22 cellular contexts compared by ENCODE assay signal in the genomic region with DNA sequence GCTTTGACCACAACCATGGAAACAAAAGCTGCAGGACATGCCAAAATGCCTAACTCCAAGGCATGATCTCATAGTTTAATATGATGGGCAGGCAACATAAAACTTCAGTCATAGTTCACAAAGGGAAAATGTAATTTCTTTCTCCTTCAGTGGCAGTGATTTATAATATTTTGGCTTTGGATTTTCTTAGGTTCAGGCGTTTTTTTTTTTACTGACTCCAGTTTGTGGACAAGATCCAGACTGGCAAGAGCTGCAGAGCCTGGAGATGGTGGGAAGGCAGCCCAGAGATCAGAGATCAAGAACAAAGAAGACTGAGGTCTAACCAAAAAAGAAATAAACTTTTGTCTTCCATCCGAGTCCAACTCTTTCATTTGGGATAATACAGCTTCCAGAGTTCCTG.
A peak's percentile ranks its signal among the peaks of the same experiment; 100 is the strongest.
DNase-seq lines count a peak whose midpoint lies in the region; ATAC-seq, FAIRE-seq and TF ChIP-seq lines count a peak whose summit lies in the region.
"Had no signal": no experiment of that assay in that cellular context is flagged by ENCODE, and none has a peak within 500 bp of the region (broad histone marks: within the 10 kb centered on the region; RNA-seq: fewer than 3 reads in every experiment).

No MANE protein-coding gene starts in this region.

- no peaks in the 10 kb centered on the region for H3K79me2 ChIP-seq in osteoblast (ENCODE audit: insufficient read depth, low read length)

- DNase-seq in Right ventricle myocardium inferior (ENCODE audit: missing footprints) (no peak), right atrium auricular region (ENCODE audit: low spot score) (no peak), fibroblast of pulmonary artery (ENCODE audit: low read depth) (peak; percentile 2), osteoblast (ENCODE audit: insufficient read length, low spot score, missing footprints) (no peak), GM19239 (ENCODE audit: insufficient read length, low spot score) (no peak), NCI-H526 treated with DMSO at 0.1 percent for 48 hours (lab: John Stamatoyannopoulos, UW) (no peak), NCI-H187 (lab: John Stamatoyannopoulos, UW) (no peak)
- DNase-seq in activated CD8-positive, alpha-beta memory T cell treated with anti-CD3 and anti-CD28 coated beads, Interleukin-2, amount 50 U/mL, for 48 hours, result no peak
- DNase-seq: activated B cell treated with CpG ODN at 0.5 μM for 24 hours; activated CD8-positive, alpha-beta memory T cell treated with anti-CD3 and anti-CD28 coated beads, Interleukin-2, amount 10 ng/mL, durations not matched to agents 7 days and 5 days; activated T-cell treated with anti-CD3 and anti-CD28 coated beads, Interleukin-2, amount 50 U/mL, for 48 hours; COR-L47; esophagus squamous epithelium; IMR-90; mesendoderm; upper lobe of left lung had no signal

- H3K27me3 ChIP-seq in right atrium auricular region (no peaks in the 10 kb centered on the region), osteoblast (ENCODE audit: insufficient read depth, low read length) (no peaks in the 10 kb centered on the region)
- H3K27me3 ChIP-seq: esophagus squamous epithelium, upper lobe of left lung had no signal

- no peak overlapping the region for H2AFZ ChIP-seq in osteoblast (ENCODE audit: low read length)
- H2AFZ ChIP-seq: GM23338 had no signal

- H3K4me1 ChIP-seq in right atrium auricular region (no peaks in the 10 kb centered on the region), osteoblast (ENCODE audit: insufficient read depth, low read length) (peaks cover 10% of the 10 kb centered on the region)
- H3K4me1 ChIP-seq: upper lobe of left lung had no signal

- H4K20me1 ChIP-seq in osteoblast (ENCODE audit: insufficient read depth, low read length), result no peaks in the 10 kb centered on the region

- intact Hi-C loops in Right ventricle myocardium inferior (cut with DNase I), result no loop called here

- FAIRE-seq in GM19239 (lab: Jason Lieb, UNC), result no peak

- no peak for TF ChIP-seq CTCF in right atrium auricular region (IDR thresholded peaks at IDR 0.05)
- TF ChIP-seq CTCF in fibroblast of pulmonary artery (IDR thresholded peaks at IDR 0.05; ENCODE audit: low read length, missing control alignments), result no peak
- TF ChIP-seq CTCF in osteoblast (IDR thresholded peaks at IDR 0.05; ENCODE audit: extremely low read depth, low read depth, low read length), result no peak

- H3K4me3 ChIP-seq in right atrium auricular region, result no peak overlapping the region
- H3K4me3 ChIP-seq in fibroblast of pulmonary artery (replicated peaks; ENCODE audit: low read depth, low read length), result no peak overlapping the region
- H3K4me3 ChIP-seq in osteoblast (ENCODE audit: insufficient read depth, low read length), result no peak overlapping the region
- H3K4me3 ChIP-seq: esophagus squamous epithelium, GM23338, upper lobe of left lung had no signal

- H3K4me2 ChIP-seq in osteoblast (ENCODE audit: insufficient read depth, low read length), result peak overlapping the region; percentile 12
- H3K4me2 ChIP-seq: GM23338 had no signal

- ATAC-seq in Right ventricle myocardium inferior, result peak; percentile 31
- ATAC-seq: activated CD8-positive, alpha-beta memory T cell treated with anti-CD3 and anti-CD28 coated beads, Interleukin-2, amount 10 ng/mL, durations not matched to agents 7 days and 5 days; GM23338; left lobe of liver; stimulated activated effector memory CD8-positive, alpha-beta T cell treated with anti-CD3 and anti-CD28 coated beads, Interleukin-12 subunit alpha, Interleukin-12 subunit beta, amount 100 ng/mL, for 72 hours had no signal

- H3K36me3 ChIP-seq in right atrium auricular region, result no peaks in the 10 kb centered on the region
- H3K36me3 ChIP-seq in osteoblast (ENCODE audit: insufficient read depth, low read length), result no peaks in the 10 kb centered on the region
- H3K36me3 ChIP-seq: esophagus squamous epithelium, upper lobe of left lung had no signal

- H3K9me3 ChIP-seq in right atrium auricular region, result no peaks in the 10 kb centered on the region
- H3K9me3 ChIP-seq in osteoblast (ENCODE audit: low read depth, low read length), result no peaks in the 10 kb centered on the region
- H3K9me3 ChIP-seq: esophagus squamous epithelium, upper lobe of left lung had no signal

- H3K27ac ChIP-seq in right atrium auricular region (no peak overlapping the region), osteoblast (ENCODE audit: low read depth, low read length) (no peak overlapping the region)
- H3K27ac ChIP-seq: 22Rv1, C4-2B, RWPE1, upper lobe of left lung had no signal
